In genomic region chr15:31277335-31278055, GRCh38 we compare ENCODE assay signal across 1 cellular context.
TF ChIP-seq lines count a peak whose summit lies in the region.

No MANE protein-coding gene starts in this region.

TF ChIP-seq in A549, 52 proteins besides CTCF, POLR2A, EP300 and RAD21 (continued from another document):
- TF ChIP-seq MYC (IDR thresholded peaks at IDR 0.05; ENCODE audit: borderline replicate concordance, low read length) (no peak), JUNB (IDR thresholded peaks at IDR 0.05) (no peak), GATA3 (IDR thresholded peaks at IDR 0.05; ENCODE audit: borderline replicate concordance) (no peak)
TF ChIP-seq in A549: peak in this region for 0.
